8 cellular contexts compared by ENCODE assay signal in the genomic region with DNA sequence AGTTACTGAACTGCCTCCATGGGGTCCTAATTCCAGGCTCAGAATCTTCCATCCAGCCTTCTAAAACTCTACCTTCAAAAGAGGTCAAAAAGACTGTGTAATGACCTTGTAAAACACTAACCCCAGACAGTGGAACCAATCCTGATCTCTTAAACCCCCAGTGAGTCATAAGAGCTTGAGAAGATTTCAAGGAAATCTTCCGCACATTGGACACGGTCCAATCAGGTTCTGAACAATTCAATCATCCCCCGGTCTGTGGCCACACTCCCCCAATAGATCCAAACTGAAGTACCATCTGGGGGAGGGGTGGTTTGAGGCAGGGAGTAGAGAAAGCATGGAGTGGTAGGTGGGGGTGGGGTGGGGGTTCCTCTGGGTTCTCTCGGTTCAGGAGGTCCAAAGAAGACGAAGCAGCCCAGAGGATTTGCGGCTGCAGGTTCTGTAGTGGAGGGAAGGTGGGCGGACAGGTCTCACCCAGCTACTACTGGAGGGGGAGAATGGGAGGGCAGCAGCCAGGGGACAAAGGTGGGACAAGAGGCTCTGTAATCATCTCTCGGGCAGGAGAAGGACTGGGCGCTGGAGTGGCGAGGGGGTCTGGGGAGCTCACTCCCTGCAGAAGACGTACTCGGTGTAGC. TPM values are rescaled to one million over a fixed set of nuclear protein-coding genes. Genes with fewer than 3 reads are reported as not detected.
DNase-seq lines count a peak whose midpoint lies in the region; ATAC-seq and TF ChIP-seq lines count a peak whose summit lies in the region.

No MANE protein-coding gene starts in this region.

- H3K79me2 ChIP-seq in OCI-LY3 (ENCODE audit: low read length): peaks cover 13% of the 10 kb centered on the region

- H3K4me1 ChIP-seq in OCI-LY3 (ENCODE audit: low read length): peaks cover 36% of the 10 kb centered on the region

- ATAC-seq in GM19467 (IDR thresholded peaks at IDR 0.05; ENCODE audit: unreplicated experiment): no peak

- peak overlapping the region; percentile 75 for H3K4me3 Mint-ChIP-seq in osteocyte (ENCODE audit: unreplicated experiment)

- peaks cover 3% of the 10 kb centered on the region for H3K36me3 Mint-ChIP-seq in osteocyte (ENCODE audit: unreplicated experiment)

- no peaks in the 10 kb centered on the region for H4K20me1 ChIP-seq in OCI-LY3 (ENCODE audit: insufficient read depth, low read length)

- peak overlapping the region; percentile 82 for H3K4me3 ChIP-seq in OCI-LY3 (ENCODE audit: low read length)
- peak overlapping the region; percentile 67 for H3K4me3 ChIP-seq in epithelial cell of esophagus (ENCODE audit: low read length)

- H3K27me3 Mint-ChIP-seq in osteocyte (ENCODE audit: unreplicated experiment): peaks cover 53% of the 10 kb centered on the region

- H3K9ac ChIP-seq in OCI-LY3 (ENCODE audit: low read length): peak overlapping the region; percentile 79

- peak overlapping the region; percentile 77; the same call in 1 of the 2 replicates for H2AFZ ChIP-seq in OCI-LY3 (ENCODE audit: low read depth, low read length)

- TF ChIP-seq CTCF in OCI-LY3 (IDR thresholded peaks at IDR 0.05; ENCODE audit: low read depth, low read length): no peak; the same call in 1 of the 2 replicates
- no peak for TF ChIP-seq CTCF in epithelial cell of esophagus (IDR thresholded peaks at IDR 0.05; ENCODE audit: insufficient read depth, low read depth, low read length, missing control alignments)
- no peak for TF ChIP-seq CTCF in osteocyte (IDR thresholded peaks at IDR 0.05)

- DNase-seq in Daoy (ENCODE audit: low read depth) (peak; percentile 11), epithelial cell of esophagus (ENCODE audit: low read depth) (peak; percentile 49), osteocyte (ENCODE audit: extremely low spot score, unreplicated experiment) (no peak), erythroblast (lab: John Stamatoyannopoulos, UW) (no peak), NCI-H2196 treated with DMSO at 0.1 percent for 48 hours (lab: John Stamatoyannopoulos, UW; ENCODE audit: unreplicated experiment) (no peak)
- DNase-seq in activated effector memory CD4-positive, alpha-beta T cell treated with anti-CD3 and anti-CD28 coated beads, Interleukin-2, amount 50 U/mL, for 16 hours: no peak

- H3K27me3 ChIP-seq in OCI-LY3 (ENCODE audit: low read depth, low read length): no peaks in the 10 kb centered on the region; the same call in 1 of the 2 replicates

- no peaks in the 10 kb centered on the region for H3K9me3 Mint-ChIP-seq in osteocyte (ENCODE audit: unreplicated experiment)

- H3K4me2 ChIP-seq in OCI-LY3 (ENCODE audit: low read length): peak overlapping the region; percentile 87

- H3K27ac Mint-ChIP-seq in osteocyte (ENCODE audit: unreplicated experiment): peak overlapping the region; percentile 38

- H3K4me1 Mint-ChIP-seq in osteocyte (ENCODE audit: unreplicated experiment): peaks cover 20% of the 10 kb centered on the region

- H3K36me3 ChIP-seq in OCI-LY3 (replicated peaks; ENCODE audit: low read depth, low read length): peaks cover 11% of the 10 kb centered on the region

- no peak for TF ChIP-seq POLR2A in erythroblast (IDR thresholded peaks at IDR 0.05; ENCODE audit: low read length)

- no peaks in the 10 kb centered on the region for H3K9me3 ChIP-seq in OCI-LY3 (ENCODE audit: insufficient read depth, low read length)

- H3K27ac ChIP-seq in OCI-LY3 (ENCODE audit: low read length): no peak overlapping the region

RNA-seq across cellular contexts. Expression of gene KCTD12, which starts 1.5 kb away (rescaled TPM):
- 4.2 and 5.0 TPM in 2 replicates for total RNA-seq in Daoy (2014; rRNA removed; shearing (Covaris generic))
- total RNA-seq in osteocyte: 32.9 and 36.3 TPM in 2 replicates

Comparison
In these comparisons a context has a peak if more than half of its experiments do, and no peak if none do; other contexts are left out.
1. DNase-seq: peak in Daoy (single experiment) and epithelial cell of esophagus (single experiment); none in osteocyte (single experiment), erythroblast (0 of 2), NCI-H2196 treated with DMSO at 0.1 percent for 48 hours (single experiment) and activated effector memory CD4-positive, alpha-beta T cell treated with anti-CD3 and anti-CD28 coated beads, Interleukin-2, amount 50 U/mL, for 16 hours (single experiment).